Comparison of ENCODE assay signal across 1 cellular context in the genomic region with DNA sequence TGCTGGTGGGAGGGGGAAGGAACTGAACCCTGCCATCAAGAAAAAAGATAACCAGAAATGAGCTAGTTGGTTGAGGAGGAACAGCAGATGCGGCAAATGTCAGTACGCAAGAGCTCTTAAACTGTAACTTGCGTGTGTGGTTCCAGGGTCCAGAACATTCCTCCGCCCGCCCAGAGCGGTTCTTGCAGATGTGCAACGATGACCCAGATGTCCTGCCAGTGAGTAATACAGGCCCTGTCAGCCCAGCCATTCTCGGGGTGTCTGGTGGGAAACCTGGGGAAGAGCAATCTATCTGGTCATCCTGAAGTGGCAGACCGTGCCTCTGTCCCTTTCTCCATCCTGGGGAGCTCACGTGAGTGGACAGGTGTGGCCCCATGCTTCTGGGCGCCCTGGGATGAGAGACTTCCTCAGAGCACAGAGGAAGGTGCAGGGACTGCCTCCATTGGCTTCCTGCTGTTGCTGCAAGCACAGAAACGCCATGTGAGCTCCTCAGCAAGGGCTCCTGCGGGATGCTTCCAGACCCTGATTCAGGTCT.
TF ChIP-seq lines count a peak whose summit lies in the region.

No MANE protein-coding gene starts in this region.

TF ChIP-seq in IMR-90, 13 proteins besides CTCF, POLR2A, EP300 and RAD21 (continued from another document):
- no peak for TF ChIP-seq MXI1 (IDR thresholded peaks at IDR 0.05; ENCODE audit: borderline replicate concordance, low read depth, low read length)
- TF ChIP-seq FOS (IDR thresholded peaks at IDR 0.05; ENCODE audit: low read depth, low read length) = no peak
- no peak for TF ChIP-seq RFX5 (IDR thresholded peaks at IDR 0.05; ENCODE audit: low read depth, low read length)
- no peak for TF ChIP-seq MAFK (IDR thresholded peaks at IDR 0.05; ENCODE audit: low read depth, low read length)
- TF ChIP-seq, protein P1, sequence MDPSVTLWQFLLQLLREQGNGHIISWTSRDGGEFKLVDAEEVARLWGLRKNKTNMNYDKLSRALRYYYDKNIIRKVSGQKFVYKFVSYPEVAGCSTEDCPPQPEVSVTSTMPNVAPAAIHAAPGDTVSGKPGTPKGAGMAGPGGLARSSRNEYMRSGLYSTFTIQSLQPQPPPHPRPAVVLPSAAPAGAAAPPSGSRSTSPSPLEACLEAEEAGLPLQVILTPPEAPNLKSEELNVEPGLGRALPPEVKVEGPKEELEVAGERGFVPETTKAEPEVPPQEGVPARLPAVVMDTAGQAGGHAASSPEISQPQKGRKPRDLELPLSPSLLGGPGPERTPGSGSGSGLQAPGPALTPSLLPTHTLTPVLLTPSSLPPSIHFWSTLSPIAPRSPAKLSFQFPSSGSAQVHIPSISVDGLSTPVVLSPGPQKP (IDR thresholded peaks at IDR 0.05; ENCODE audit: borderline replicate concordance, low read depth, low read length) = no peak
- TF ChIP-seq NFE2L2 (IDR thresholded peaks at IDR 0.05; ENCODE audit: low read depth, low read length) = no peak
- TF ChIP-seq, protein P2, sequence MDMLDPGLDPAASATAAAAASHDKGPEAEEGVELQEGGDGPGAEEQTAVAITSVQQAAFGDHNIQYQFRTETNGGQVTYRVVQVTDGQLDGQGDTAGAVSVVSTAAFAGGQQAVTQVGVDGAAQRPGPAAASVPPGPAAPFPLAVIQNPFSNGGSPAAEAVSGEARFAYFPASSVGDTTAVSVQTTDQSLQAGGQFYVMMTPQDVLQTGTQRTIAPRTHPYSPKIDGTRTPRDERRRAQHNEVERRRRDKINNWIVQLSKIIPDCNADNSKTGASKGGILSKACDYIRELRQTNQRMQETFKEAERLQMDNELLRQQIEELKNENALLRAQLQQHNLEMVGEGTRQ (IDR thresholded peaks at IDR 0.05; ENCODE audit: low read depth, low read length) = no peak
- TF ChIP-seq CEBPB (IDR thresholded peaks at IDR 0.05; ENCODE audit: low read depth, low read length) = no peak
- TF ChIP-seq MAZ (IDR thresholded peaks at IDR 0.05; ENCODE audit: borderline replicate concordance, low read depth, low read length) = no peak
